9 cellular contexts compared by ENCODE assay signal in the genomic region with DNA sequence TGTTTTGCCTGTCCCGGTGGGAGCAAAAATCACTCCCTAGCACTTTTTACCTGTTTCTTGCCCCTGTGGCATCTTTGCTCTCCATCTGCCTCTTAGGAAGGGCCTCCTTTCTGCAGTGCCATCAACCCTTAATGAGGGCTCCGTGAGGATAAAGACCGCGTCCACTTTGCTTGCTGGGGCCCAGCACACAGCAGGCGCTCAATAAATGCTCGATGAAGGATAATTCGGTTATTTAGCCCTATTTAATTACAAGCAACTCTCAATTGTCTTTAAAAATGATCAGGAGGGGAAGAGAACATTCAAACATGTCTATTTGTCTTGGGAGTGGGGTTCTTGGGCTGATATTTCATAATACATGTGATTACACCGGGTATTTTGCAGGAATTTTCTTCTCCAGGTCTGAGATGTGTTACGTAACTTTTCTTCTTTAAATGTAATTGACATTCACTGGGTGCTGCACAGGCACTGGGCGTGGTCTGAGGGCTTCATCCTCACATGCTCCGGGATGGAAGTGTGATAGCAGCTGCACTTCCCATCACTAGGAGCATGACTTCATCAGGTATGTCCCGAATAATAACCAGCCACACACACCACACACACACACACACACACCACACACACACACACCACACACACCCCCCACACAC. TPM values are rescaled to one million over a fixed set of nuclear protein-coding genes. Genes with fewer than 3 reads are reported as not detected.
DNase-seq lines count a peak whose midpoint lies in the region; ATAC-seq and TF ChIP-seq lines count a peak whose summit lies in the region.
"Had no signal": no experiment of that assay in that cellular context is flagged by ENCODE, and none has a peak within 500 bp of the region (broad histone marks: within the 10 kb centered on the region; RNA-seq: fewer than 3 reads in every experiment).

No MANE protein-coding gene starts in this region.

- in situ Hi-C loops in Panc1 (cut with HindIII; ENCODE audit: low pct_unique_long_range_greater_than_20kb, low sequenced_read_pairs) (no loop called here), brain microvascular endothelial cell (cut with HindIII; ENCODE audit: low pct_ligation_motif_present, low sequenced_read_pairs) (no loop called here)

- intact Hi-C loops in activated CD4-positive, alpha-beta T cell treated with anti-CD3 and anti-CD28 coated beads, Interleukin-2, amount 10 ng/mL, durations not matched to agents 24 days and 14 days (cut with micrococcal nuclease): no loop called here
- intact Hi-C loops in activated CD4-positive, alpha-beta T cell treated with anti-CD3 and anti-CD28 coated beads for 36 hours (cut with DNase I, micrococcal nuclease): no loop called here
- intact Hi-C loops in Panc1 (cut with micrococcal nuclease; ENCODE audit: unreplicated experiment) (no loop called here), esophagus muscularis mucosa (cut with DNase I) (no loop called here), spleen (cut with DNase I; ENCODE audit: low total_unique reads) (no loop called here)

- 54% methylated on average over 12 of the region's 12 CpGs for WGBS in esophagus muscularis mucosa
- 55 to 62% (median 59%) methylated on average over 12 of the region's 12 CpGs for WGBS in spleen, 5 donors

- no TSS peak for BruUV-seq in Panc1 (replicated peaks; lab: Mats Ljungman, UMichigan)

- DNase-seq in activated CD4-positive, alpha-beta T cell treated with anti-CD3 and anti-CD28 coated beads, Interleukin-2, amount 10 ng/mL, durations not matched to agents 24 days and 14 days: no peak
- no peak for DNase-seq in activated CD4-positive, alpha-beta T cell treated with anti-CD3 and anti-CD28 coated beads for 36 hours
- DNase-seq in Panc1 (ENCODE audit: low read depth, low spot score) (no peak), esophagus muscularis mucosa (ENCODE audit: extremely low spot score) (no peak), spleen (no peak), brain microvascular endothelial cell (no peak)
- no peak for DNase-seq in stimulated activated effector memory CD8-positive, alpha-beta T cell treated with anti-CD3 and anti-CD28 coated beads, Interleukin-12 subunit alpha, Interleukin-12 subunit beta, amount 100 ng/mL, for 72 hours (ENCODE audit: low spot score in 2 of 2)
- DNase-seq: central memory CD4-positive, alpha-beta T cell had no signal

- H3K27ac ChIP-seq in Panc1 (ENCODE audit: low read length) (no peak overlapping the region), esophagus muscularis mucosa (replicated peaks in 1 of 4) (no peak overlapping the region), spleen (no peak overlapping the region), brain microvascular endothelial cell (no peak overlapping the region)

- no peak overlapping the region for H3K27ac Mint-ChIP-seq in activated CD4-positive, alpha-beta T cell treated with anti-CD3 and anti-CD28 coated beads, Interleukin-2, amount 10 ng/mL, durations not matched to agents 24 days and 14 days
- H3K27ac Mint-ChIP-seq in activated CD4-positive, alpha-beta T cell treated with anti-CD3 and anti-CD28 coated beads for 36 hours: no peak overlapping the region
- H3K27ac Mint-ChIP-seq in stimulated activated effector memory CD8-positive, alpha-beta T cell treated with anti-CD3 and anti-CD28 coated beads, Interleukin-12 subunit alpha, Interleukin-12 subunit beta, amount 100 ng/mL, for 72 hours: no peak overlapping the region

- H3K9me3 ChIP-seq in Panc1 (ENCODE audit: control insufficient read depth, insufficient read depth, low read depth, low read length) (no peaks in the 10 kb centered on the region), esophagus muscularis mucosa (no peaks in the 10 kb centered on the region), spleen (no peaks in the 10 kb centered on the region)

- TF ChIP-seq EP300 in esophagus muscularis mucosa (IDR thresholded peaks at IDR 0.05): no peak

- ATAC-seq in activated CD4-positive, alpha-beta T cell treated with anti-CD3 and anti-CD28 coated beads for 36 hours: no peak
- ATAC-seq in Panc1 (no peak; the same call in 1 of the 2 replicates), HG02870 (IDR thresholded peaks at IDR 0.05; ENCODE audit: unreplicated experiment) (no peak)
- ATAC-seq in stimulated activated effector memory CD8-positive, alpha-beta T cell treated with anti-CD3 and anti-CD28 coated beads, Interleukin-12 subunit alpha, Interleukin-12 subunit beta, amount 100 ng/mL, for 72 hours: no peak

- no peak for TF ChIP-seq CTCF in Panc1 (IDR thresholded peaks at IDR 0.05)
- TF ChIP-seq CTCF in esophagus muscularis mucosa (IDR thresholded peaks at IDR 0.05): no peak
- no peak for TF ChIP-seq CTCF in spleen (IDR thresholded peaks at IDR 0.05 in 8 of 11, conservative IDR thresholded peaks at IDR 0.05 in 3 of 11)
- no peak for TF ChIP-seq CTCF in brain microvascular endothelial cell (IDR thresholded peaks at IDR 0.05; ENCODE audit: low read depth, low read length, missing control alignments)

- H3K4me1 ChIP-seq in Panc1 (ENCODE audit: control insufficient read depth, insufficient read depth, low read length) (peaks cover 5% of the 10 kb centered on the region; the same call in 1 of the 2 replicates), esophagus muscularis mucosa (peaks cover 7 to 10% (median 9%) of the 10 kb centered on the region in 4 donors), spleen (peaks cover 0 to 10% (median 8%) of the 10 kb centered on the region in 6 donors)

- no peaks in the 10 kb centered on the region for H3K9me3 Mint-ChIP-seq in activated CD4-positive, alpha-beta T cell treated with anti-CD3 and anti-CD28 coated beads, Interleukin-2, amount 10 ng/mL, durations not matched to agents 24 days and 14 days
- no peaks in the 10 kb centered on the region for H3K9me3 Mint-ChIP-seq in activated CD4-positive, alpha-beta T cell treated with anti-CD3 and anti-CD28 coated beads for 36 hours (ENCODE audit: low read depth)
- H3K9me3 Mint-ChIP-seq in stimulated activated effector memory CD8-positive, alpha-beta T cell treated with anti-CD3 and anti-CD28 coated beads, Interleukin-12 subunit alpha, Interleukin-12 subunit beta, amount 100 ng/mL, for 72 hours: no peaks in the 10 kb centered on the region

- H3K36me3 Mint-ChIP-seq in activated CD4-positive, alpha-beta T cell treated with anti-CD3 and anti-CD28 coated beads, Interleukin-2, amount 10 ng/mL, durations not matched to agents 24 days and 14 days (ENCODE audit: low read depth): no peaks in the 10 kb centered on the region
- no peaks in the 10 kb centered on the region for H3K36me3 Mint-ChIP-seq in activated CD4-positive, alpha-beta T cell treated with anti-CD3 and anti-CD28 coated beads for 36 hours (ENCODE audit: low read depth)
- no peaks in the 10 kb centered on the region for H3K36me3 Mint-ChIP-seq in stimulated activated effector memory CD8-positive, alpha-beta T cell treated with anti-CD3 and anti-CD28 coated beads, Interleukin-12 subunit alpha, Interleukin-12 subunit beta, amount 100 ng/mL, for 72 hours

- TF ChIP-seq POLR2A in esophagus muscularis mucosa (IDR thresholded peaks at IDR 0.05; ENCODE audit: low read depth): no peak
- TF ChIP-seq POLR2A in spleen (IDR thresholded peaks at IDR 0.05): no peak

- H3K27me3 ChIP-seq in Panc1 (ENCODE audit: control insufficient read depth, insufficient read depth, low read length): no peaks in the 10 kb centered on the region
- H3K27me3 ChIP-seq in esophagus muscularis mucosa: peaks cover 0 to 96% (median 23%) of the 10 kb centered on the region in 4 donors
- H3K27me3 ChIP-seq in spleen (replicated peaks in 1 of 7): peaks cover 0 to 98% (median 38%) of the 10 kb centered on the region in 7 donors
- H3K27me3 ChIP-seq in brain microvascular endothelial cell (replicated peaks): peaks cover 38% of the 10 kb centered on the region

- H3K4me1 Mint-ChIP-seq in activated CD4-positive, alpha-beta T cell treated with anti-CD3 and anti-CD28 coated beads, Interleukin-2, amount 10 ng/mL, durations not matched to agents 24 days and 14 days: peaks cover 16% of the 10 kb centered on the region
- H3K4me1 Mint-ChIP-seq in activated CD4-positive, alpha-beta T cell treated with anti-CD3 and anti-CD28 coated beads for 36 hours: peaks cover 14% of the 10 kb centered on the region
- peaks cover 37% of the 10 kb centered on the region for H3K4me1 Mint-ChIP-seq in stimulated activated effector memory CD8-positive, alpha-beta T cell treated with anti-CD3 and anti-CD28 coated beads, Interleukin-12 subunit alpha, Interleukin-12 subunit beta, amount 100 ng/mL, for 72 hours

- no peaks in the 10 kb centered on the region for H3K36me3 ChIP-seq in Panc1 (ENCODE audit: control insufficient read depth, insufficient read depth, low read length)
- no peaks in the 10 kb centered on the region for H3K36me3 ChIP-seq in esophagus muscularis mucosa
- no peaks in the 10 kb centered on the region for H3K36me3 ChIP-seq in spleen
- no peaks in the 10 kb centered on the region for H3K36me3 ChIP-seq in brain microvascular endothelial cell (replicated peaks)

- H3K27me3 Mint-ChIP-seq in activated CD4-positive, alpha-beta T cell treated with anti-CD3 and anti-CD28 coated beads, Interleukin-2, amount 10 ng/mL, durations not matched to agents 24 days and 14 days: peaks cover 48% of the 10 kb centered on the region
- H3K27me3 Mint-ChIP-seq in activated CD4-positive, alpha-beta T cell treated with anti-CD3 and anti-CD28 coated beads for 36 hours: peaks cover 63% of the 10 kb centered on the region

- POLR2A ChIA-PET in activated CD4-positive, alpha-beta T cell treated with anti-CD3 and anti-CD28 coated beads for 36 hours (lab: Charles Lee): no interaction called here
- POLR2A ChIA-PET in Panc1 (lab: Charles Lee): interaction anchor here (0.6 kb wide), 1 partner anchor 373 kb away, joined by 19 read pairs; no protein-coding TSS in a partner anchor

- H3K4me3 ChIP-seq in Panc1 (ENCODE audit: low read depth in 2 of 2, low read length in 2 of 2) (peak overlapping the region; percentile 18 to 45), esophagus muscularis mucosa (peak overlapping the region; percentile 20 to 34 (median 26)), spleen (peak overlapping the region in 3 of 8 donors; percentile 7 to 46 (median 8)), brain microvascular endothelial cell (ENCODE audit: low read depth, low read length) (no peak overlapping the region)

- H3K4me3 Mint-ChIP-seq in activated CD4-positive, alpha-beta T cell treated with anti-CD3 and anti-CD28 coated beads, Interleukin-2, amount 10 ng/mL, durations not matched to agents 24 days and 14 days: peak overlapping the region; percentile 72
- no peak overlapping the region for H3K4me3 Mint-ChIP-seq in activated CD4-positive, alpha-beta T cell treated with anti-CD3 and anti-CD28 coated beads for 36 hours
- H3K4me3 Mint-ChIP-seq in stimulated activated effector memory CD8-positive, alpha-beta T cell treated with anti-CD3 and anti-CD28 coated beads, Interleukin-12 subunit alpha, Interleukin-12 subunit beta, amount 100 ng/mL, for 72 hours: peak overlapping the region; percentile 69

- CTCF ChIA-PET in activated CD4-positive, alpha-beta T cell treated with anti-CD3 and anti-CD28 coated beads for 36 hours (lab: Charles Lee): interaction anchor here (0.7 to 1.2 kb wide), 2 partner anchors 48 to 49 kb away, joined by 3 to 4 read pairs; no protein-coding TSS in a partner anchor
- CTCF ChIA-PET in Panc1 (lab: Charles Lee): no interaction called here

RNA-seq across cellular contexts. Expression of a gene that starts 19.8 kb away (rescaled TPM):
- total RNA-seq in activated CD4-positive, alpha-beta T cell treated with anti-CD3 and anti-CD28 coated beads, Interleukin-2, amount 10 ng/mL, durations not matched to agents 24 days and 14 days: 1.6 and 1.7 TPM in 2 replicates
- 1 to 10 TPM; 1.8 to 2.0 TPM for total RNA-seq in activated CD4-positive, alpha-beta T cell treated with anti-CD3 and anti-CD28 coated beads for 36 hours
- total RNA-seq in Panc1 (2021; ENCODE audit: unreplicated experiment) (5.1 TPM), esophagus muscularis mucosa (1 to 10 TPM; 1.5 to 6.6 (median 4.3) TPM), spleen (10 to 100 TPM in 4 of 7 donors, 1 to 10 TPM in 3; 3.1 to 22.4 (median 13.7) TPM)
- 7.8 TPM for polyA plus RNA-seq in Panc1 (2012; ENCODE audit: insufficient read length)
- 1 to 10 TPM in 1 of 3 donors, under 1 TPM in 2; 0.44 to 2.8 (median 0.96) TPM for polyA plus RNA-seq in spleen
